In genomic region chr7:16563281-16564022, GRCh38 we compare ENCODE assay signal across 10 cellular contexts.
A peak's percentile ranks its signal among the peaks of the same experiment; 100 is the strongest.
DNase-seq lines count a peak whose midpoint lies in the region; ATAC-seq, FAIRE-seq and TF ChIP-seq lines count a peak whose summit lies in the region.
"Had no signal": no experiment of that assay in that cellular context is flagged by ENCODE, and none has a peak within 500 bp of the region (broad histone marks: within the 10 kb centered on the region; RNA-seq: fewer than 3 reads in every experiment).

No MANE protein-coding gene starts in this region.

- no peaks in the 10 kb centered on the region for H4K20me1 ChIP-seq in BLaER1

- no peaks in the 10 kb centered on the region for H3K36me3 ChIP-seq in BLaER1
- H3K36me3 ChIP-seq in brain microvascular endothelial cell (replicated peaks): no peaks in the 10 kb centered on the region

- H3K27me3 ChIP-seq in BLaER1 (no peaks in the 10 kb centered on the region), brain microvascular endothelial cell (replicated peaks) (no peaks in the 10 kb centered on the region)

- DNase-seq in amniotic epithelial cell (ENCODE audit: low read depth) (peak; percentile 64), urothelium cell line (ENCODE audit: low spot score) (no peak), SIG-M5 (lab: John Stamatoyannopoulos, UW) (no peak), AG08396 (ENCODE audit: low spot score) (no peak), brain microvascular endothelial cell (no peak)
- DNase-seq: DMS153; stimulated activated CD4-positive, alpha-beta T cell treated with anti-CD3 and anti-CD28 coated beads, Interleukin-2, amount 100 ng/mL, for 48 hours had no signal

- no peak overlapping the region for H3K27ac ChIP-seq in BLaER1
- H3K27ac ChIP-seq in brain microvascular endothelial cell: no peak overlapping the region

- H3K4me3 ChIP-seq in BLaER1 (no peak overlapping the region), brain microvascular endothelial cell (ENCODE audit: low read depth, low read length) (no peak overlapping the region)

- peak overlapping the region; percentile 60 for H3K4me2 ChIP-seq in BLaER1

- H3K9ac ChIP-seq in BLaER1: no peak overlapping the region

- no peaks in the 10 kb centered on the region for H3K9me3 ChIP-seq in BLaER1

- in situ Hi-C loops in brain microvascular endothelial cell (cut with HindIII; ENCODE audit: low pct_ligation_motif_present, low sequenced_read_pairs): no loop called here

- TF ChIP-seq CTCF in brain microvascular endothelial cell (IDR thresholded peaks at IDR 0.05; ENCODE audit: low read depth, low read length, missing control alignments): no peak

- FAIRE-seq in urothelium cell line (lab: Jason Lieb, UNC): no peak

- H3K4me1 ChIP-seq in BLaER1: peaks cover 13% of the 10 kb centered on the region; the same call in 1 of the 2 replicates

- ATAC-seq in GM19438 (IDR thresholded peaks at IDR 0.05; ENCODE audit: low read depth, unreplicated experiment): peak; percentile 77
- peak; percentile 83 for ATAC-seq in HG03354 (IDR thresholded peaks at IDR 0.05; ENCODE audit: poor library complexity, severe bottlenecking, unreplicated experiment)
